In the genomic region with DNA sequence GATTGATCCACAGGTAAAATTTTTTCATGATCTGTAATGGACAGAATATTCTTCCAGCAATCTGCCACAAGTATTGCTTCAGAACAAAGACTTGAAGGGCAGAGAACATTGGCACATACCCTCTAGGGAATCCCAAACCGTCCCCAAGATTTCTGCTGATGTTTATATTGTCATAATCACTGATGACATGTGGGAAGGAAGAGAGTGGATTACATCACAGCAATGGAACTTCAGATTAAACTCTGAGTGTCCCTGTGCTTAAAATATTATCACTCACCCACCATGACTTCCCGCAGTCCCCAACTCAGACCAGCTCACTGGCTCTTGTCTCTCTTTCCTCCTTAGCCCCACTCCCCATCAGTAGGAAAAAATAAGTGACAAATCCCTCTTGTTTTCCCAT, we compare ENCODE assay signal across 20 cellular contexts. TPM values are rescaled to one million over a fixed set of nuclear protein-coding genes. Genes with fewer than 3 reads are reported as not detected.
A peak's percentile ranks its signal among the peaks of the same experiment; 100 is the strongest.
DNase-seq lines count a peak whose midpoint lies in the region; ATAC-seq and TF ChIP-seq lines count a peak whose summit lies in the region.
"Had no signal": no experiment of that assay in that cellular context is flagged by ENCODE, and none has a peak within 500 bp of the region (broad histone marks: within the 10 kb centered on the region; RNA-seq: fewer than 3 reads in every experiment).

No MANE protein-coding gene starts in this region.

- CTCF ChIA-PET in A673 (lab: Charles Lee) = no interaction called here

- H3K27ac ChIP-seq in A673 (ENCODE audit: low read depth, low read length, poor library complexity, severe bottlenecking) = peak overlapping the region; percentile 35
- H3K27ac ChIP-seq: HL-60, ovary, stomach, vagina had no signal

- H3K36me3 ChIP-seq in A673 (ENCODE audit: insufficient read depth, low read length, poor library complexity, severe bottlenecking) = peaks cover 22% of the 10 kb centered on the region
- H3K36me3 ChIP-seq: ovary had no signal

- H3K9me3 Mint-ChIP-seq in memory B cell = no peaks in the 10 kb centered on the region
- H3K9me3 Mint-ChIP-seq: activated CD4-positive, alpha-beta T cell treated with anti-CD3 and anti-CD28 coated beads, Interleukin-2, amount 10 ng/mL, durations not matched to agents 7 days and 5 days had no signal

- H3K9me3 ChIP-seq in A673 (ENCODE audit: low read depth, low read length, poor library complexity, severe bottlenecking) = no peaks in the 10 kb centered on the region
- H3K9me3 ChIP-seq: mucosa of descending colon, ovary, stomach, vagina had no signal

- no peak overlapping the region for H3K4me3 ChIP-seq in A673 (ENCODE audit: low read depth, low read length, poor library complexity, severe bottlenecking)
- H3K4me3 ChIP-seq: mucosa of descending colon, ovary, stomach, vagina had no signal

- no peak for TF ChIP-seq CTCF in A673 (conservative IDR thresholded peaks at IDR 0.05; ENCODE audit: low read depth, low read length)

- no TSS peak for BruUV-seq in A673 (replicated peaks; lab: Mats Ljungman, UMichigan)

- H3K27ac Mint-ChIP-seq in memory B cell = peak overlapping the region; percentile 51
- H3K27ac Mint-ChIP-seq: activated CD4-positive, alpha-beta T cell treated with anti-CD3 and anti-CD28 coated beads, Interleukin-2, amount 10 ng/mL, durations not matched to agents 7 days and 5 days had no signal

- peaks cover 6% of the 10 kb centered on the region for H3K4me1 ChIP-seq in A673 (ENCODE audit: insufficient read depth, low read length, poor library complexity, severe bottlenecking)
- H3K4me1 ChIP-seq: stomach, vagina had no signal

- no peaks in the 10 kb centered on the region for H3K27me3 Mint-ChIP-seq in memory B cell
- H3K27me3 Mint-ChIP-seq: activated CD4-positive, alpha-beta T cell treated with anti-CD3 and anti-CD28 coated beads, Interleukin-2, amount 10 ng/mL, durations not matched to agents 7 days and 5 days had no signal

- DNase-seq in A673 (ENCODE audit: low spot score) = no peak
- DNase-seq in GF-D8 (lab: John Stamatoyannopoulos, UW) = peak; percentile 76
- peak; percentile 38 for DNase-seq in amniotic epithelial cell (ENCODE audit: low read depth)
- DNase-seq in memory B cell (ENCODE audit: low spot score in 2 of 2) = no peak
- DNase-seq in DMS114 treated with DMSO at 0.1 percent for 48 hours (lab: John Stamatoyannopoulos, UW; ENCODE audit: unreplicated experiment) = no peak
- no peak for DNase-seq in DMS 273 treated with DMSO at 0.1 percent for 48 hours (lab: John Stamatoyannopoulos, UW)
- no peak for DNase-seq in NCI-H1105 treated with DMSO at 0.1 percent for 48 hours (lab: John Stamatoyannopoulos, UW)
- DNase-seq: activated CD4-positive, alpha-beta T cell treated with anti-CD3 and anti-CD28 coated beads, Interleukin-2, amount 10 ng/mL, durations not matched to agents 7 days and 5 days; activated T-cell treated with anti-CD3 and anti-CD28 coated beads, Interleukin-2, amount 50 U/mL, for 1 hour; glutamatergic neuron; kidney; mucosa of descending colon; NCI-H146; ovary; SIG-M5; small intestine; stomach had no signal

- intact Hi-C loops in A673 (cut with micrococcal nuclease; ENCODE audit: unreplicated experiment) = no loop called here

- peaks cover 26% of the 10 kb centered on the region for H3K36me3 Mint-ChIP-seq in memory B cell

- H3K4me1 Mint-ChIP-seq in memory B cell = peaks cover 13% of the 10 kb centered on the region

- no peak for ATAC-seq in memory B cell (ENCODE audit: low read depth)
- no peak for ATAC-seq in GM21423 (IDR thresholded peaks at IDR 0.05; ENCODE audit: unreplicated experiment)
- ATAC-seq: mucosa of descending colon had no signal

- no peak overlapping the region for H3K4me3 Mint-ChIP-seq in memory B cell
- H3K4me3 Mint-ChIP-seq: activated CD4-positive, alpha-beta T cell treated with anti-CD3 and anti-CD28 coated beads, Interleukin-2, amount 10 ng/mL, durations not matched to agents 7 days and 5 days had no signal

- POLR2A ChIA-PET in A673 (lab: Charles Lee; ENCODE audit: low non-redundant PET) = no interaction called here

- H3K27me3 ChIP-seq in A673 (replicated peaks; ENCODE audit: insufficient read depth, low read depth, low read length, poor library complexity) = no peaks in the 10 kb centered on the region
- H3K27me3 ChIP-seq: ovary, stomach, vagina had no signal

RNA-seq across cellular contexts. Expression of a gene that starts 8.5 kb away (rescaled TPM):
- total RNA-seq in A673 (2021) = 1,957 and 1,963 TPM in 2 replicates

Comparison
In these comparisons a context has a peak if more than half of its experiments do, and no peak if none do; other contexts are left out.
1. DNase-seq: peak in GF-D8 (single experiment) and amniotic epithelial cell (single experiment); none in A673 (single experiment), memory B cell (0 of 2), DMS114 treated with DMSO at 0.1 percent for 48 hours (single experiment), DMS 273 treated with DMSO at 0.1 percent for 48 hours (single experiment) and NCI-H1105 treated with DMSO at 0.1 percent for 48 hours (single experiment).